ENCODE assay signal across 8 cellular contexts in genomic region chr5:157265714-157266285, GRCh38. TPM values are rescaled to one million over a fixed set of nuclear protein-coding genes. Genes with fewer than 3 reads are reported as not detected.
DNase-seq lines count a peak whose midpoint lies in the region; ATAC-seq, FAIRE-seq and TF ChIP-seq lines count a peak whose summit lies in the region.

CYFIP2 (plus strand) TSS chr5:157266123; CDS start chr5:157285362, 19,239 bp downstream.

- DNase-seq in CD14-positive monocyte (ENCODE audit: low spot score) (no peak), GM19239 (ENCODE audit: insufficient read length, low spot score) (peak; percentile 78), NK-92 (lab: John Stamatoyannopoulos, UW; ENCODE audit: unreplicated experiment) (peak; percentile 13), epithelial cell of esophagus (ENCODE audit: low read depth) (peak; percentile 43), myocyte (ENCODE audit: low read depth) (peak; percentile 31)
- DNase-seq in activated CD8-positive, alpha-beta memory T cell treated with anti-CD3 and anti-CD28 coated beads, Interleukin-2, amount 50 U/mL, for 48 hours, result peak; percentile 91
- peak; percentile 58 to 79 for DNase-seq in stimulated activated CD8-positive, alpha-beta memory T cell treated with anti-CD3 and anti-CD28 coated beads, Interleukin-7, amount 100 ng/mL, for 4 hours (ENCODE audit: low read depth in 2 of 2)

- H3K27me3 Mint-ChIP-seq in CD14-positive monocyte (ENCODE audit: low read depth in 3 of 3), result peaks cover 5 to 13% (median 7%) of the 10 kb centered on the region in 3 donors

- intact Hi-C loops in CD14-positive monocyte (cut with micrococcal nuclease), result no loop called here

- FAIRE-seq in GM19239 (lab: Jason Lieb, UNC), result peak; percentile 86

- peak within 1 kb of the TSS; percentile 91 to 92 for H3K4me3 Mint-ChIP-seq in CD14-positive monocyte

- peaks cover 4 to 16% of the 10 kb centered on the region in 2 donors for H3K36me3 Mint-ChIP-seq in CD14-positive monocyte

- peaks cover 58% of the 10 kb centered on the region for H3K4me1 Mint-ChIP-seq in CD14-positive monocyte

- ATAC-seq in HG03378 (IDR thresholded peaks at IDR 0.05; ENCODE audit: unreplicated experiment), result peak; percentile 50

- H3K9me3 Mint-ChIP-seq in CD14-positive monocyte, result peaks cover 0 to 2% (median 0%) of the 10 kb centered on the region in 7 donors

- peak within 1 kb of the TSS in 6 of 7 donors; percentile 74 to 94 (median 84) for H3K27ac Mint-ChIP-seq in CD14-positive monocyte

- TF ChIP-seq CTCF in CD14-positive monocyte (IDR thresholded peaks at IDR 0.05) (no peak), epithelial cell of esophagus (IDR thresholded peaks at IDR 0.05; ENCODE audit: insufficient read depth, low read depth, low read length, missing control alignments) (no peak)

- peak within 1 kb of the TSS; percentile 53 for H3K4me3 ChIP-seq in epithelial cell of esophagus (ENCODE audit: low read length)

RNA-seq across cellular contexts. Expression of gene CYFIP2, which starts in this region (rescaled TPM):
- polyA plus RNA-seq in CD14-positive monocyte, result 10 to 100 TPM; 33.6 to 45.6 TPM
- 5.5 and 5.6 TPM in 2 replicates for total RNA-seq in myocyte
- 8.8 TPM for polyA plus RNA-seq in myocyte (2012)
